In genomic region chr3:25775936-25776335, GRCh38 we compare ENCODE assay signal across 19 cellular contexts. TPM values are rescaled to one million over a fixed set of nuclear protein-coding genes. Genes with fewer than 3 reads are reported as not detected.
DNase-seq lines count a peak whose midpoint lies in the region; ATAC-seq, FAIRE-seq and TF ChIP-seq lines count a peak whose summit lies in the region.
"Had no signal": no experiment of that assay in that cellular context is flagged by ENCODE, and none has a peak within 500 bp of the region (broad histone marks: within the 10 kb centered on the region; RNA-seq: fewer than 3 reads in every experiment).

No MANE protein-coding gene starts in this region.

- H3K27ac Mint-ChIP-seq in stimulated activated effector memory CD8-positive, alpha-beta T cell treated with anti-CD3 and anti-CD28 coated beads, Interleukin-12 subunit alpha, Interleukin-12 subunit beta, amount 100 ng/mL, for 72 hours, result no peak overlapping the region

- no peak for DNase-seq in stimulated activated effector memory CD8-positive, alpha-beta T cell treated with anti-CD3 and anti-CD28 coated beads, Interleukin-12 subunit alpha, Interleukin-12 subunit beta, amount 100 ng/mL, for 72 hours (ENCODE audit: low spot score in 2 of 2)
- no peak for DNase-seq in D721Med (ENCODE audit: insufficient read length, low spot score)
- DNase-seq in kidney glomerular epithelial cell (lab: John Stamatoyannopoulos, UW), result no peak
- no peak for DNase-seq in dorsolateral prefrontal cortex
- DNase-seq: activated CD4-positive, alpha-beta T cell treated with anti-CD3 and anti-CD28 coated beads, Interleukin-2, amount 50 U/mL, for 4 hours; activated T-cell treated with anti-CD3 and anti-CD28 coated beads, Interleukin-2, amount 50 U/mL, for 48 hours; effector memory CD4-positive, alpha-beta T cell; hypothalamus; left cardiac atrium; midbrain; NCI-H1694 treated with DMSO at 0.1 percent for 48 hours; NCI-H69; SK-N-SH had no signal

- intact Hi-C loops in dorsolateral prefrontal cortex (cut with DNase I), result no loop called here

- no peak for FAIRE-seq in D721Med (lab: Jason Lieb, UNC)
- FAIRE-seq: H1 had no signal

- peaks cover 59% of the 10 kb centered on the region for H3K4me1 Mint-ChIP-seq in stimulated activated effector memory CD8-positive, alpha-beta T cell treated with anti-CD3 and anti-CD28 coated beads, Interleukin-12 subunit alpha, Interleukin-12 subunit beta, amount 100 ng/mL, for 72 hours

- H3K27me3 ChIP-seq in dorsolateral prefrontal cortex, result no peaks in the 10 kb centered on the region
- H3K27me3 ChIP-seq: neutrophil had no signal

- ATAC-seq in GM18868 (IDR thresholded peaks at IDR 0.05; ENCODE audit: unreplicated experiment), result peak; percentile 78
- peak; percentile 50 for ATAC-seq in GM21515 (IDR thresholded peaks at IDR 0.05; ENCODE audit: unreplicated experiment)
- peak; percentile 63 for ATAC-seq in HG03045 (IDR thresholded peaks at IDR 0.05; ENCODE audit: unreplicated experiment)
- ATAC-seq in stimulated activated effector memory CD8-positive, alpha-beta T cell treated with anti-CD3 and anti-CD28 coated beads, Interleukin-12 subunit alpha, Interleukin-12 subunit beta, amount 100 ng/mL, for 72 hours, result peak; percentile 65
- ATAC-seq: left cardiac atrium, Panc1 had no signal

- H3K36me3 Mint-ChIP-seq in stimulated activated effector memory CD8-positive, alpha-beta T cell treated with anti-CD3 and anti-CD28 coated beads, Interleukin-12 subunit alpha, Interleukin-12 subunit beta, amount 100 ng/mL, for 72 hours, result peaks cover 94% of the 10 kb centered on the region

- H3K27ac ChIP-seq in dorsolateral prefrontal cortex, result no peak overlapping the region
- H3K27ac ChIP-seq: neutrophil had no signal

- no peak overlapping the region for H3K4me3 ChIP-seq in dorsolateral prefrontal cortex

- no peak overlapping the region for H3K4me3 Mint-ChIP-seq in stimulated activated effector memory CD8-positive, alpha-beta T cell treated with anti-CD3 and anti-CD28 coated beads, Interleukin-12 subunit alpha, Interleukin-12 subunit beta, amount 100 ng/mL, for 72 hours

- TF ChIP-seq CTCF in D721Med (IDR thresholded peaks at IDR 0.05; ENCODE audit: insufficient read depth, missing control alignments) (no peak), dorsolateral prefrontal cortex (IDR thresholded peaks at IDR 0.05 in 54 of 56, conservative IDR thresholded peaks at IDR 0.05 in 2 of 56; ENCODE audit: low read depth in 1 of 56, partially characterized antibody in 56 of 56) (no peak)

- peaks cover 4% of the 10 kb centered on the region for H3K9me3 Mint-ChIP-seq in stimulated activated effector memory CD8-positive, alpha-beta T cell treated with anti-CD3 and anti-CD28 coated beads, Interleukin-12 subunit alpha, Interleukin-12 subunit beta, amount 100 ng/mL, for 72 hours

RNA-seq across cellular contexts. Expression of gene NGLY1, which starts 7.3 kb away (rescaled TPM):
- total RNA-seq in dorsolateral prefrontal cortex, result 10 to 100 TPM; 25.1 to 68.9 (median 36.2) TPM

RNA-seq across cellular contexts. Expression of gene OXSM, which starts 14.0 kb away (rescaled TPM):
- 10 to 100 TPM in 28 of 120 experiments, 1 to 10 TPM in 92; 4.0 to 13.7 (median 8.6) TPM for total RNA-seq in dorsolateral prefrontal cortex
